In the genomic region with DNA sequence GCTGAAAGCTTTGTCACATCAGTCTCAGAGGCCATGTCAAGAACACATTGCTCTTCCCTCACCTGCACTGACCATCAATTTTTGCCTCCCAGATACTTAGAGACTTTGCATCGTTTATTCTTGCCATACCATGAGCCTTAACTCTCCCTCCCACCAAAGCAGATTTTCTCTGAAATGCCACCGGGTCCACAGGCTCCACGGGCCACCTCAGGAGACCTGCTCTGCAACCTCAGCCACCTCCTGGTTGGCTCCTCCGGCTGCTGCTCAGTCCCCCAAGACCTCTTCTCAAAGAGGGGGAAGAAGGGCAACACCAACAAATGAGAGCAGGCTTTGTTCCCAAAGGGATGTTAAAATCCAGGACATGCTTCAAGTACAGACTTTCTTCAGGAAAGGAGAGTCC, we compare ENCODE assay signal across 28 cellular contexts.
"Had no signal": no experiment of that assay in that cellular context is flagged by ENCODE, and none has a peak within 500 bp of the region (broad histone marks: within the 10 kb centered on the region; RNA-seq: fewer than 3 reads in every experiment).

No MANE protein-coding gene starts in this region.

- H3K4me1 Mint-ChIP-seq: stimulated activated effector memory CD8-positive, alpha-beta T cell treated with anti-CD3 and anti-CD28 coated beads, Interleukin-12 subunit alpha, Interleukin-12 subunit beta, amount 100 ng/mL, for 72 hours; stimulated activated memory B cell treated with anti-CD40 and anti-IgM and Interleukin-4, amounts not matched to agents 10 μg/mL and 1 μg/mL and 100 μg/mL, for 72 hours; stimulated activated naive B cell treated with anti-CD40 and anti-IgM and Interleukin-4, amounts not matched to agents 10 μg/mL and 1 μg/mL and 100 μg/mL, for 72 hours; stimulated activated naive CD8-positive, alpha-beta T cell treated with anti-CD3 and anti-CD28 coated beads, Interleukin-15, amount 100 ng/mL, for 72 hours had no signal

- ATAC-seq: stimulated activated effector memory CD8-positive, alpha-beta T cell treated with anti-CD3 and anti-CD28 coated beads, Interleukin-12 subunit alpha, Interleukin-12 subunit beta, amount 100 ng/mL, for 72 hours; stimulated activated memory B cell treated with anti-CD40 and anti-IgM and Interleukin-4, amounts not matched to agents 10 μg/mL and 1 μg/mL and 100 μg/mL, for 72 hours; stimulated activated naive B cell treated with anti-CD40 and anti-IgM and Interleukin-4, amounts not matched to agents 10 μg/mL and 1 μg/mL and 100 μg/mL, for 72 hours; stimulated activated naive CD8-positive, alpha-beta T cell treated with anti-CD3 and anti-CD28 coated beads, Interleukin-15, amount 100 ng/mL, for 72 hours; stimulated activated naive CD8-positive, alpha-beta T cell treated with anti-CD3 and anti-CD28 coated beads, Interleukin-15, Interleukin-2, amounts not matched to agents 100 U/mL and 50 U/mL, for 24 hours; upper lobe of right lung had no signal

- H3K36me3 ChIP-seq: stomach, suprapubic skin, thoracic aorta, thyroid gland, tibial artery, tibial nerve, transverse colon, upper lobe of left lung, upper lobe of right lung, uterus, vagina had no signal

- DNase-seq: stimulated activated CD4-positive, alpha-beta T cell treated with anti-CD3 and anti-CD28 coated beads, Interleukin-2, amount 100 ng/mL, for 48 hours; stimulated activated CD4-positive, alpha-beta T cell treated with anti-CD3 and anti-CD28 coated beads, Interleukin-4, amount 100 ng/mL, for 1 hour; stimulated activated CD4-positive, alpha-beta T cell treated with anti-CD3 and anti-CD28 coated beads, Interleukin-4, amount 100 ng/mL, for 24 hours; stimulated activated CD4-positive, alpha-beta T cell treated with anti-CD3 and anti-CD28 coated beads, Interleukin-4, amount 100 ng/mL, for 4 hours; stimulated activated CD8-positive, alpha-beta memory T cell treated with anti-CD3 and anti-CD28 coated beads, Interleukin-4, amount 100 ng/mL, for 48 hours; stimulated activated naive B cell treated with anti-CD40 and anti-IgM and Interleukin-4, amounts not matched to agents 10 μg/mL and 1 μg/mL and 100 μg/mL, for 72 hours; stimulated activated naive CD4-positive, alpha-beta T cell; stimulated activated naive CD4-positive, alpha-beta T cell treated with Interleukin-2 at 50 U/mL for 16 hours; stimulated activated naive CD8-positive, alpha-beta T cell treated with anti-CD3 and anti-CD28 coated beads, Interleukin-15, amount 100 ng/mL, for 72 hours; stimulated activated naive CD8-positive, alpha-beta T cell treated with anti-CD3 and anti-CD28 coated beads, Interleukin-15, Interleukin-2, amounts not matched to agents 100 U/mL and 50 U/mL, for 24 hours; stomach; substantia nigra; testis; thyroid gland; tibial artery; transverse colon; trophoblast cell; upper lobe of left lung; upper lobe of right lung; uterus had no signal

- H3K4me3 ChIP-seq: stomach, suprapubic skin, testis, thoracic aorta, thyroid gland, tibial artery, tibial nerve, transverse colon, upper lobe of left lung, upper lobe of right lung, uterus, vagina had no signal

- H3K27ac Mint-ChIP-seq: stimulated activated effector memory CD8-positive, alpha-beta T cell treated with anti-CD3 and anti-CD28 coated beads, Interleukin-12 subunit alpha, Interleukin-12 subunit beta, amount 100 ng/mL, for 72 hours; stimulated activated memory B cell treated with anti-CD40 and anti-IgM and Interleukin-4, amounts not matched to agents 10 μg/mL and 1 μg/mL and 100 μg/mL, for 72 hours; stimulated activated naive B cell treated with anti-CD40 and anti-IgM and Interleukin-4, amounts not matched to agents 10 μg/mL and 1 μg/mL and 100 μg/mL, for 72 hours; stimulated activated naive CD8-positive, alpha-beta T cell treated with anti-CD3 and anti-CD28 coated beads, Interleukin-15, amount 100 ng/mL, for 72 hours; stimulated activated naive CD8-positive, alpha-beta T cell treated with anti-CD3 and anti-CD28 coated beads, Interleukin-15, Interleukin-2, amounts not matched to agents 100 ng/mL and 50 ng/mL, for 24 hours; type B pancreatic cell had no signal

- H3K4me1 ChIP-seq: stomach, suprapubic skin, testis, thyroid gland, tibial nerve, transverse colon, upper lobe of left lung, upper lobe of right lung, uterus had no signal

- H3K27me3 ChIP-seq: stomach, suprapubic skin, testis, thyroid gland, tibial artery, tibial nerve, transverse colon, upper lobe of left lung, upper lobe of right lung, uterus, vagina had no signal

- H3K36me3 Mint-ChIP-seq: stimulated activated effector memory CD8-positive, alpha-beta T cell treated with anti-CD3 and anti-CD28 coated beads, Interleukin-12 subunit alpha, Interleukin-12 subunit beta, amount 100 ng/mL, for 72 hours; stimulated activated memory B cell treated with anti-CD40 and anti-IgM and Interleukin-4, amounts not matched to agents 10 μg/mL and 1 μg/mL and 100 μg/mL, for 72 hours; stimulated activated naive B cell treated with anti-CD40 and anti-IgM and Interleukin-4, amounts not matched to agents 10 μg/mL and 1 μg/mL and 100 μg/mL, for 72 hours; type B pancreatic cell had no signal

- H3K4me3 Mint-ChIP-seq: stimulated activated effector memory CD8-positive, alpha-beta T cell treated with anti-CD3 and anti-CD28 coated beads, Interleukin-12 subunit alpha, Interleukin-12 subunit beta, amount 100 ng/mL, for 72 hours; stimulated activated memory B cell treated with anti-CD40 and anti-IgM and Interleukin-4, amounts not matched to agents 10 μg/mL and 1 μg/mL and 100 μg/mL, for 72 hours; stimulated activated naive B cell treated with anti-CD40 and anti-IgM and Interleukin-4, amounts not matched to agents 10 μg/mL and 1 μg/mL and 100 μg/mL, for 72 hours; stimulated activated naive CD8-positive, alpha-beta T cell treated with anti-CD3 and anti-CD28 coated beads, Interleukin-15, amount 100 ng/mL, for 72 hours; stimulated activated naive CD8-positive, alpha-beta T cell treated with anti-CD3 and anti-CD28 coated beads, Interleukin-15, Interleukin-2, amounts not matched to agents 100 ng/mL and 50 ng/mL, for 24 hours; type B pancreatic cell had no signal

- H3K9me3 ChIP-seq: stomach, suprapubic skin, testis, thoracic aorta, thyroid gland, tibial artery, tibial nerve, transverse colon, upper lobe of left lung, upper lobe of right lung, uterus, vagina had no signal

- H3K27ac ChIP-seq: stomach, suprapubic skin, testis, thoracic aorta, thyroid gland, tibial artery, tibial nerve, transverse colon, upper lobe of left lung, upper lobe of right lung, uterus, vagina had no signal

- H3K27me3 Mint-ChIP-seq: stimulated activated memory B cell treated with anti-CD40 and anti-IgM and Interleukin-4, amounts not matched to agents 10 μg/mL and 1 μg/mL and 100 μg/mL, for 72 hours; stimulated activated naive B cell treated with anti-CD40 and anti-IgM and Interleukin-4, amounts not matched to agents 10 μg/mL and 1 μg/mL and 100 μg/mL, for 72 hours; stimulated activated naive CD8-positive, alpha-beta T cell treated with anti-CD3 and anti-CD28 coated beads, Interleukin-15, Interleukin-2, amounts not matched to agents 100 ng/mL and 50 ng/mL, for 24 hours had no signal

- H3K9me3 Mint-ChIP-seq: stimulated activated effector memory CD8-positive, alpha-beta T cell treated with anti-CD3 and anti-CD28 coated beads, Interleukin-12 subunit alpha, Interleukin-12 subunit beta, amount 100 ng/mL, for 72 hours; stimulated activated memory B cell treated with anti-CD40 and anti-IgM and Interleukin-4, amounts not matched to agents 10 μg/mL and 1 μg/mL and 100 μg/mL, for 72 hours; stimulated activated naive B cell treated with anti-CD40 and anti-IgM and Interleukin-4, amounts not matched to agents 10 μg/mL and 1 μg/mL and 100 μg/mL, for 72 hours; stimulated activated naive CD8-positive, alpha-beta T cell treated with anti-CD3 and anti-CD28 coated beads, Interleukin-15, amount 100 ng/mL, for 72 hours; stimulated activated naive CD8-positive, alpha-beta T cell treated with anti-CD3 and anti-CD28 coated beads, Interleukin-15, Interleukin-2, amounts not matched to agents 100 ng/mL and 50 ng/mL, for 24 hours; type B pancreatic cell had no signal
